Comparison of ENCODE assay signal across 22 cellular contexts in the genomic region with DNA sequence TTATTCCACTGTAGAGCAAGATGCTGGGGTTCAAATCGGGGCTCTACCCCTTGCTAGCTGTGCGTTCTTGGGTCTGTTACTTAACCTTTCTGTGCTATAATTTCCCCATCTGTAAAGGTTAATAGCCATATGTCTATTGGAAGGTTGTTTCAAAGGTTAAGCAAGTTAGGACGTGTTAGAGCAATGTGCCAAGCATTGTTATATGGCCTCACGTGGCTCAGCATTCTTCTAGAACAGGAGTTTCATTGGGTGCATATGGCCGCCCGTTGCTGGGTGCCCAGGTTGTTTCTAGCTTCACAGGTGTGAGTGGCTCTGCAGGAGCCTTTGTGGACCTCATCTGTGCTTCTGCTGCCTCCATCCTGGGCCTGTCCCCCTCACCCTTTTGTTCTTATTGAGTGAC.
"Had no signal": no experiment of that assay in that cellular context is flagged by ENCODE, and none has a peak within 500 bp of the region (broad histone marks: within the 10 kb centered on the region; RNA-seq: fewer than 3 reads in every experiment).

No MANE protein-coding gene starts in this region.

- DNase-seq: activated B cell treated with CpG ODN at 0.5 μM for 24 hours; activated CD4-positive, alpha-beta memory T cell treated with anti-CD3 and anti-CD28 coated beads for 36 hours; activated CD4-positive, alpha-beta T cell treated with anti-CD3 and anti-CD28 coated beads for 4 hours; activated CD8-positive, alpha-beta memory T cell treated with anti-CD3 and anti-CD28 coated beads, Interleukin-2, amount 10 ng/mL, durations not matched to agents 7 days and 5 days; activated naive CD4-positive, alpha-beta T cell; activated naive CD8-positive, alpha-beta T cell treated with anti-CD3 and anti-CD28 coated beads for 36 hours; amniotic stem cell; body of pancreas; colonic mucosa; endodermal cell; erythroblast; gastrocnemius medialis; immature natural killer cell; kidney glomerular epithelial cell; mucosa of descending colon; naive B cell; stimulated activated naive CD4-positive, alpha-beta T cell; T-cell; tibial artery had no signal

- H3K36me3 ChIP-seq: colonic mucosa, gastrocnemius medialis, tibial artery had no signal

- H3K36me3 Mint-ChIP-seq: activated CD4-positive, alpha-beta memory T cell treated with anti-CD3 and anti-CD28 coated beads for 36 hours; activated CD8-positive, alpha-beta memory T cell treated with anti-CD3 and anti-CD28 coated beads, Interleukin-2, amount 10 ng/mL, durations not matched to agents 7 days and 5 days; memory B cell; T-cell had no signal

- H3K4me1 ChIP-seq: colonic mucosa had no signal

- H3K4me3 ChIP-seq: body of pancreas, colonic mucosa, gastrocnemius medialis, mucosa of descending colon, tibial artery had no signal

- H3K9me3 ChIP-seq: body of pancreas, colonic mucosa, gastrocnemius medialis, mucosa of descending colon had no signal

- H3K27me3 ChIP-seq: body of pancreas, colonic mucosa, gastrocnemius medialis, tibial artery had no signal

- H3K4me3 Mint-ChIP-seq: activated B cell treated with CpG ODN at 0.5 μM for 24 hours; activated CD4-positive, alpha-beta memory T cell treated with anti-CD3 and anti-CD28 coated beads for 36 hours; activated CD8-positive, alpha-beta memory T cell treated with anti-CD3 and anti-CD28 coated beads, Interleukin-2, amount 10 ng/mL, durations not matched to agents 7 days and 5 days; activated naive CD8-positive, alpha-beta T cell treated with anti-CD3 and anti-CD28 coated beads for 36 hours; central memory CD8-positive, alpha-beta T cell; endodermal cell; immature natural killer cell; memory B cell; T-cell had no signal

- H3K27ac Mint-ChIP-seq: activated B cell treated with CpG ODN at 0.5 μM for 24 hours; activated CD4-positive, alpha-beta memory T cell treated with anti-CD3 and anti-CD28 coated beads for 36 hours; activated CD8-positive, alpha-beta memory T cell treated with anti-CD3 and anti-CD28 coated beads, Interleukin-2, amount 10 ng/mL, durations not matched to agents 7 days and 5 days; activated naive CD8-positive, alpha-beta T cell treated with anti-CD3 and anti-CD28 coated beads for 36 hours; endodermal cell; immature natural killer cell; memory B cell; T-cell had no signal

- H3K4me1 Mint-ChIP-seq: activated B cell treated with CpG ODN at 0.5 μM for 24 hours; activated CD8-positive, alpha-beta memory T cell treated with anti-CD3 and anti-CD28 coated beads, Interleukin-2, amount 10 ng/mL, durations not matched to agents 7 days and 5 days; activated naive CD8-positive, alpha-beta T cell treated with anti-CD3 and anti-CD28 coated beads for 36 hours; central memory CD8-positive, alpha-beta T cell; immature natural killer cell; memory B cell; naive B cell; T-cell had no signal

- H3K27ac ChIP-seq: body of pancreas, colonic mucosa, gastrocnemius medialis, tibial artery had no signal

- H3K27me3 Mint-ChIP-seq: activated CD4-positive, alpha-beta memory T cell treated with anti-CD3 and anti-CD28 coated beads for 36 hours; activated naive CD8-positive, alpha-beta T cell treated with anti-CD3 and anti-CD28 coated beads for 36 hours had no signal

- ATAC-seq: activated CD8-positive, alpha-beta memory T cell treated with anti-CD3 and anti-CD28 coated beads, Interleukin-2, amount 10 ng/mL, durations not matched to agents 7 days and 5 days; body of pancreas; gastrocnemius medialis; left ventricle myocardium superior; mucosa of descending colon; T-cell had no signal
